In genomic region chr11:117657801-117658200, GRCh38 we compare ENCODE assay signal across 13 cellular contexts.
DNase-seq lines count a peak whose midpoint lies in the region; ATAC-seq and TF ChIP-seq lines count a peak whose summit lies in the region.
"Had no signal": no experiment of that assay in that cellular context is flagged by ENCODE, and none has a peak within 500 bp of the region (broad histone marks: within the 10 kb centered on the region; RNA-seq: fewer than 3 reads in every experiment).

No MANE protein-coding gene starts in this region.

- no peaks in the 10 kb centered on the region for H3K9me3 Mint-ChIP-seq in brain
- no peaks in the 10 kb centered on the region for H3K9me3 Mint-ChIP-seq in naive thymus-derived CD8-positive, alpha-beta T cell
- H3K9me3 Mint-ChIP-seq: natural killer cell treated with Interleukin-12 subunit alpha and Interleukin-12 subunit beta and Interleukin-15 and Interleukin-18, amount 100 ng/mL, for 72 hours had no signal

- no peaks in the 10 kb centered on the region for H3K36me3 Mint-ChIP-seq in brain
- H3K36me3 Mint-ChIP-seq in naive thymus-derived CD8-positive, alpha-beta T cell = no peaks in the 10 kb centered on the region
- H3K36me3 Mint-ChIP-seq: natural killer cell treated with Interleukin-12 subunit alpha and Interleukin-12 subunit beta and Interleukin-15 and Interleukin-18, amount 100 ng/mL, for 72 hours had no signal

- H3K4me3 Mint-ChIP-seq in brain = peak overlapping the region in 1 of 5 experiments; percentile 9
- H3K4me3 Mint-ChIP-seq in naive thymus-derived CD8-positive, alpha-beta T cell = no peak overlapping the region
- H3K4me3 Mint-ChIP-seq: natural killer cell treated with Interleukin-12 subunit alpha and Interleukin-12 subunit beta and Interleukin-15 and Interleukin-18, amount 100 ng/mL, for 72 hours had no signal

- no peaks in the 10 kb centered on the region for H3K27me3 ChIP-seq in layer of hippocampus (ENCODE audit: control insufficient read depth, insufficient read depth, low read length)
- H3K27me3 ChIP-seq: tibial nerve had no signal

- POLR2A ChIA-PET in naive thymus-derived CD8-positive, alpha-beta T cell (lab: Charles Lee) = interaction anchor here (0.6 kb wide), 1 partner anchor 282 kb away, joined by 4 read pairs; no protein-coding TSS in a partner anchor

- H3K27ac ChIP-seq in layer of hippocampus (ENCODE audit: low read depth, low read length) = peak overlapping the region; percentile 85
- H3K27ac ChIP-seq: tibial nerve had no signal

- DNase-seq in DMS153 (lab: John Stamatoyannopoulos, UW) (peak; percentile 47), NCI-H2029 treated with DMSO at 0.1 percent for 48 hours (lab: John Stamatoyannopoulos, UW) (peak; percentile 90), T-helper 9 cell (no peak), SKM-1 (lab: John Stamatoyannopoulos, UW; ENCODE audit: unreplicated experiment) (no peak), NCI-H748 treated with DMSO at 0.1 percent for 48 hours (lab: John Stamatoyannopoulos, UW) (no peak)
- no peak for DNase-seq in naive thymus-derived CD8-positive, alpha-beta T cell
- DNase-seq: activated gamma-delta T cell treated with Interleukin-2 at 50 U/mL for 16 hours; NCI-H226; stimulated activated CD4-positive, alpha-beta T cell treated with anti-CD3 and anti-CD28 coated beads, Interleukin-1b, Interleukin-23, amount 100 ng/mL, for 48 hours had no signal

- peaks cover 75% of the 10 kb centered on the region for H3K4me1 Mint-ChIP-seq in brain
- no peaks in the 10 kb centered on the region for H3K4me1 Mint-ChIP-seq in naive thymus-derived CD8-positive, alpha-beta T cell

- no peak for TF ChIP-seq CTCF in brain (conservative IDR thresholded peaks at IDR 0.05)

- H3K27me3 Mint-ChIP-seq in brain = no peaks in the 10 kb centered on the region
- peaks cover 0 to 3% (median 0%) of the 10 kb centered on the region in 5 donors for H3K27me3 Mint-ChIP-seq in naive thymus-derived CD8-positive, alpha-beta T cell

- no peak for ATAC-seq in naive thymus-derived CD8-positive, alpha-beta T cell
- ATAC-seq: natural killer cell treated with Interleukin-12 subunit alpha and Interleukin-12 subunit beta and Interleukin-15 and Interleukin-18, amount 100 ng/mL, for 72 hours had no signal

- H3K27ac Mint-ChIP-seq in brain = peak overlapping the region; percentile 51 to 89 (median 77)
- no peak overlapping the region for H3K27ac Mint-ChIP-seq in naive thymus-derived CD8-positive, alpha-beta T cell
- H3K27ac Mint-ChIP-seq: natural killer cell treated with Interleukin-12 subunit alpha and Interleukin-12 subunit beta and Interleukin-15 and Interleukin-18, amount 100 ng/mL, for 72 hours had no signal

Comparison
In these comparisons a context has a peak if more than half of its experiments do, and no peak if none do; other contexts are left out.
1. DNase-seq: peak in DMS153 (single experiment) and NCI-H2029 treated with DMSO at 0.1 percent for 48 hours (single experiment); none in naive thymus-derived CD8-positive, alpha-beta T cell (0 of 10), T-helper 9 cell (single experiment), SKM-1 (single experiment) and NCI-H748 treated with DMSO at 0.1 percent for 48 hours (single experiment).
2. H3K27ac Mint-ChIP-seq: peak in brain (5 of 5); none in naive thymus-derived CD8-positive, alpha-beta T cell (0 of 10).